8 cellular contexts compared by ENCODE assay signal in genomic region chr13:52096062-52096461, GRCh38. TPM values are rescaled to one million over a fixed set of nuclear protein-coding genes. Genes with fewer than 3 reads are reported as not detected.
"Had no signal": no experiment of that assay in that cellular context is flagged by ENCODE, and none has a peak within 500 bp of the region (broad histone marks: within the 10 kb centered on the region; RNA-seq: fewer than 3 reads in every experiment).

No MANE protein-coding gene starts in this region.

- FAIRE-seq: HepG2, HTR-8/SVneo had no signal

- H3K27ac ChIP-seq: HL-60, KMS-11 had no signal

- H3K4me2 ChIP-seq: KMS-11 had no signal

- H3K9ac ChIP-seq: KMS-11 had no signal

- DNase-seq: IMR-90, KBM-7, KG1 had no signal

RNA-seq across cellular contexts. Expression of gene NEK5, which starts 32.8 kb away (rescaled TPM):
- total RNA-seq: HT1080, IMR-90 had no signal
- polyA plus RNA-seq: IMR-90 had no signal
